Comparison of ENCODE assay signal across 23 cellular contexts in genomic region chr19:34273121-34273845, GRCh38. TPM values are rescaled to one million over a fixed set of nuclear protein-coding genes. Genes with fewer than 3 reads are reported as not detected.
DNase-seq lines count a peak whose midpoint lies in the region; ATAC-seq and TF ChIP-seq lines count a peak whose summit lies in the region.
"Had no signal": no experiment of that assay in that cellular context is flagged by ENCODE, and none has a peak within 500 bp of the region (broad histone marks: within the 10 kb centered on the region; RNA-seq: fewer than 3 reads in every experiment).

No MANE protein-coding gene starts in this region.

- peaks cover 39% of the 10 kb centered on the region for H3K36me3 Mint-ChIP-seq in CD4-positive, alpha-beta T cell (ENCODE audit: low read depth)
- H3K36me3 Mint-ChIP-seq in HFFc6 (ENCODE audit: low read depth) (peaks cover 35% of the 10 kb centered on the region), osteocyte (ENCODE audit: unreplicated experiment) (peaks cover 12% of the 10 kb centered on the region)

- intact Hi-C loops in CD4-positive, alpha-beta T cell (cut with DNase I, micrococcal nuclease): loop anchor here in 1 of 2 experiments (2.0 to 5.0 kb wide), 2 partner anchors 34 to 102 kb away; no protein-coding TSS in a partner anchor

- H3K9me3 Mint-ChIP-seq in CD4-positive, alpha-beta T cell: peaks cover 5% of the 10 kb centered on the region
- H3K9me3 Mint-ChIP-seq in HFFc6 (no peaks in the 10 kb centered on the region), osteocyte (ENCODE audit: unreplicated experiment) (no peaks in the 10 kb centered on the region)
- H3K9me3 Mint-ChIP-seq: activated CD4-positive, alpha-beta memory T cell treated with anti-CD3 and anti-CD28 coated beads for 36 hours; activated T-helper 1 cell treated with anti-CD3 and anti-CD28 coated beads, Interleukin-12 subunit alpha, Interleukin-12 subunit beta, Interleukin-2, Interleukin-4 antibody, amounts not matched to agents 30 ng/mL and 10 ng/mL and 1 ng/mL, durations not matched to agents 14 hours and 24 hours and 36 hours; immature natural killer cell had no signal

- POLR2A ChIA-PET in CD4-positive, alpha-beta T cell (lab: Charles Lee): interaction anchor here (1.0 to 1.9 kb wide), 3 partner anchors 35 to 101 kb away, joined by 3 to 6 read pairs (median 4); no protein-coding TSS in a partner anchor

- peaks cover 89% of the 10 kb centered on the region for H3K4me1 Mint-ChIP-seq in CD4-positive, alpha-beta T cell (ENCODE audit: low read depth)
- peaks cover 88% of the 10 kb centered on the region for H3K4me1 Mint-ChIP-seq in HFFc6 (ENCODE audit: low read depth)
- peaks cover 74% of the 10 kb centered on the region for H3K4me1 Mint-ChIP-seq in osteocyte (ENCODE audit: unreplicated experiment)

- no peaks in the 10 kb centered on the region for H3K9me3 ChIP-seq in CD4-positive, alpha-beta T cell (ENCODE audit: control insufficient read depth, low read length)
- H3K9me3 ChIP-seq: colonic mucosa, gastroesophageal sphincter, neutrophil, sigmoid colon, upper lobe of left lung had no signal

- no peak for TF ChIP-seq CTCF in CD4-positive, alpha-beta T cell (IDR thresholded peaks at IDR 0.05)
- TF ChIP-seq CTCF in HFFc6 (IDR thresholded peaks at IDR 0.05) (no peak), brain microvascular endothelial cell (IDR thresholded peaks at IDR 0.05; ENCODE audit: low read depth, low read length, missing control alignments) (no peak), osteocyte (IDR thresholded peaks at IDR 0.05) (no peak)

- peak overlapping the region; percentile 27 for H3K4me3 Mint-ChIP-seq in CD4-positive, alpha-beta T cell
- peak overlapping the region; percentile 77 for H3K4me3 Mint-ChIP-seq in HFFc6
- H3K4me3 Mint-ChIP-seq in osteocyte (ENCODE audit: unreplicated experiment): peak overlapping the region; percentile 23
- H3K4me3 Mint-ChIP-seq: activated CD4-positive, alpha-beta memory T cell treated with anti-CD3 and anti-CD28 coated beads for 36 hours; activated T-helper 1 cell treated with anti-CD3 and anti-CD28 coated beads, Interleukin-12 subunit alpha, Interleukin-12 subunit beta, Interleukin-2, Interleukin-4 antibody, amounts not matched to agents 30 ng/mL and 10 ng/mL and 1 ng/mL, durations not matched to agents 14 hours and 24 hours and 36 hours; immature natural killer cell had no signal

- no peaks in the 10 kb centered on the region for H3K27me3 Mint-ChIP-seq in CD4-positive, alpha-beta T cell
- H3K27me3 Mint-ChIP-seq in HFFc6 (ENCODE audit: insufficient read depth) (peaks cover 2% of the 10 kb centered on the region), osteocyte (ENCODE audit: unreplicated experiment) (no peaks in the 10 kb centered on the region)
- H3K27me3 Mint-ChIP-seq: activated CD4-positive, alpha-beta memory T cell treated with anti-CD3 and anti-CD28 coated beads for 36 hours had no signal

- ATAC-seq in CD4-positive, alpha-beta T cell (ENCODE audit: poor library complexity): no peak
- ATAC-seq in HG02884 (IDR thresholded peaks at IDR 0.05; ENCODE audit: unreplicated experiment) (no peak), GM18858 (IDR thresholded peaks at IDR 0.05; ENCODE audit: unreplicated experiment) (no peak)
- ATAC-seq: gastroesophageal sphincter, PC-3 had no signal

- CTCF ChIA-PET in CD4-positive, alpha-beta T cell (lab: Charles Lee): interaction anchor here (0.6 kb wide), 1 partner anchor 31 kb away, joined by 3 read pairs; no protein-coding TSS in a partner anchor

- in situ Hi-C loops in brain microvascular endothelial cell (cut with HindIII; ENCODE audit: low pct_ligation_motif_present, low sequenced_read_pairs): no loop called here

- H3K36me3 ChIP-seq in brain microvascular endothelial cell (replicated peaks): peaks cover 5% of the 10 kb centered on the region
- H3K36me3 ChIP-seq: colonic mucosa, gastroesophageal sphincter, neutrophil, sigmoid colon, upper lobe of left lung had no signal

- no peak overlapping the region for H3K4me3 ChIP-seq in brain microvascular endothelial cell (ENCODE audit: low read depth, low read length)
- H3K4me3 ChIP-seq: colonic mucosa, gastroesophageal sphincter, sigmoid colon, upper lobe of left lung had no signal

- no peak for DNase-seq in CD4-positive, alpha-beta T cell
- DNase-seq in HFFc6 (no peak), brain microvascular endothelial cell (no peak), osteocyte (ENCODE audit: extremely low spot score, unreplicated experiment) (no peak), foreskin melanocyte (no peak), NCI-H82 treated with DMSO at 0.1 percent for 48 hours (lab: John Stamatoyannopoulos, UW; ENCODE audit: unreplicated experiment) (no peak)
- DNase-seq: activated CD4-positive, alpha-beta memory T cell treated with anti-CD3 and anti-CD28 coated beads for 36 hours; amygdala; C1 segment of cervical spinal cord; colonic mucosa; DMS53; immature natural killer cell; NCI-H2107; PC-3; sigmoid colon; stimulated activated CD4-positive, alpha-beta T cell treated with anti-CD3 and anti-CD28 coated beads, Interleukin-4, amount 100 ng/mL, for 24 hours; stimulated activated CD8-positive, alpha-beta memory T cell treated with anti-CD3 and anti-CD28 coated beads, Interleukin-4, amount 100 ng/mL, for 48 hours; upper lobe of left lung had no signal

- H3K27ac Mint-ChIP-seq in CD4-positive, alpha-beta T cell: peak overlapping the region; percentile 95
- peak overlapping the region; percentile 91 for H3K27ac Mint-ChIP-seq in HFFc6
- peak overlapping the region; percentile 97 for H3K27ac Mint-ChIP-seq in osteocyte (ENCODE audit: unreplicated experiment)
- H3K27ac Mint-ChIP-seq: activated T-helper 1 cell treated with anti-CD3 and anti-CD28 coated beads, Interleukin-12 subunit alpha, Interleukin-12 subunit beta, Interleukin-2, Interleukin-4 antibody, amounts not matched to agents 30 ng/mL and 10 ng/mL and 1 ng/mL, durations not matched to agents 14 hours and 24 hours and 36 hours had no signal

- H3K27ac ChIP-seq in CD4-positive, alpha-beta T cell (ENCODE audit: low read depth, low read length): no peak overlapping the region
- H3K27ac ChIP-seq in brain microvascular endothelial cell: peak overlapping the region; percentile 96
- H3K27ac ChIP-seq: colonic mucosa, neutrophil had no signal

- no peaks in the 10 kb centered on the region for H3K27me3 ChIP-seq in CD4-positive, alpha-beta T cell (ENCODE audit: control insufficient read depth, insufficient read depth, low read length)
- H3K27me3 ChIP-seq in brain microvascular endothelial cell (replicated peaks): no peaks in the 10 kb centered on the region
- H3K27me3 ChIP-seq: colonic mucosa, gastroesophageal sphincter, sigmoid colon, upper lobe of left lung had no signal

RNA-seq across cellular contexts. Expression of gene GARRE1, which starts 18.9 kb away (rescaled TPM):
- 10 to 100 TPM; 69.7 to 72.0 TPM for total RNA-seq in CD4-positive, alpha-beta T cell
- total RNA-seq in HFFc6 (2021; fragmentation: NEBNext Ultra II Directional; extraction: Animal tissue kit (Norgen Biotek cat#: 25700)): 10 to 100 TPM; 16.2 to 26.0 (median 22.7) TPM
- total RNA-seq in osteocyte: 29.5 and 33.5 TPM in 2 replicates

Comparison
In these comparisons a context has a peak if more than half of its experiments do, and no peak if none do; other contexts are left out.
1. H3K4me3 Mint-ChIP-seq: peak in every context shown above with its lines; median percentile 77 in HFFc6; 27 in CD4-positive, alpha-beta T cell; 23 in osteocyte.